ENCODE assay signal across 9 cellular contexts in the genomic region with DNA sequence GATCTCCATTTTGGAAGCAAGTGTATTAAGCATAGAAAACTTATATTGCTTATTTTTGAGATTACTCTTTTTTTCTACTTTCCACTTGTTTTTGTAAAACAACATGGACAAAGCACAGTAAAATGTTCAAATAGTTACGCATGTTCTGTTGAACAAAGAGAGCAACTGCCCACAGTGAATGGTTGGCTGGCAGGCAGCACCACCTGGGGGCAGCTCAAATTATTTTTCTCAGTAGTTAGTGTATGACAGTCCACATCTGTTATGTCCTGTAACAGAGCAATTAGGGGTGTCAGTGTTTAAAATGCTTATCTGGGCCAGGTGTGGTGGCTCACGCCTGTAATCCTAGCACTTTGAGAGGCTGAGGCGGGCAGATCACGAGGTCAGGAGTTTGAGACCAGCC. TPM values are rescaled to one million over a fixed set of nuclear protein-coding genes. Genes with fewer than 3 reads are reported as not detected.
DNase-seq lines count a peak whose midpoint lies in the region; TF ChIP-seq lines count a peak whose summit lies in the region.
"Had no signal": no experiment of that assay in that cellular context is flagged by ENCODE, and none has a peak within 500 bp of the region (broad histone marks: within the 10 kb centered on the region; RNA-seq: fewer than 3 reads in every experiment).

No MANE protein-coding gene starts in this region.

- no peaks in the 10 kb centered on the region for H3K27me3 ChIP-seq in subcutaneous abdominal adipose tissue (ENCODE audit: control insufficient read depth in 5 of 5, insufficient read depth in 4 of 5, low read length in 5 of 5)

- H3K4me3 ChIP-seq in subcutaneous abdominal adipose tissue (ENCODE audit: low read depth in 1 of 5, low read length in 5 of 5) = no peak overlapping the region

- H3K36me3 ChIP-seq in subcutaneous abdominal adipose tissue (ENCODE audit: control insufficient read depth in 5 of 5, insufficient read depth in 5 of 5, low read length in 5 of 5) = no peaks in the 10 kb centered on the region

- H3K4me3 Mint-ChIP-seq in glutamatergic neuron (ENCODE audit: unreplicated experiment) = no peak overlapping the region
- no peak overlapping the region for H3K4me3 Mint-ChIP-seq in activated T-cell treated with anti-CD3 and anti-CD28 coated beads, Interleukin-2, amount 50 U/mL, for 24 hours

- H3K36me3 Mint-ChIP-seq in glutamatergic neuron (ENCODE audit: unreplicated experiment) = peaks cover 5% of the 10 kb centered on the region
- H3K36me3 Mint-ChIP-seq in activated T-cell treated with anti-CD3 and anti-CD28 coated beads, Interleukin-2, amount 50 U/mL, for 24 hours (ENCODE audit: low read depth) = no peaks in the 10 kb centered on the region

- peak overlapping the region in 1 of 5 donors; percentile 48 for H3K9ac ChIP-seq in subcutaneous abdominal adipose tissue (ENCODE audit: low read length in 5 of 5)

- H3K27ac Mint-ChIP-seq in glutamatergic neuron (ENCODE audit: unreplicated experiment) = peak overlapping the region; percentile 7
- H3K27ac Mint-ChIP-seq in activated T-cell treated with anti-CD3 and anti-CD28 coated beads, Interleukin-2, amount 50 U/mL, for 24 hours = no peak overlapping the region

- TF ChIP-seq CTCF in glutamatergic neuron (IDR thresholded peaks at IDR 0.05; ENCODE audit: partially characterized antibody, unreplicated experiment) = no peak

- H3K4me1 Mint-ChIP-seq in glutamatergic neuron (ENCODE audit: low read depth, unreplicated experiment) = no peaks in the 10 kb centered on the region
- H3K4me1 Mint-ChIP-seq in activated T-cell treated with anti-CD3 and anti-CD28 coated beads, Interleukin-2, amount 50 U/mL, for 24 hours (ENCODE audit: low read depth) = no peaks in the 10 kb centered on the region

- peak overlapping the region; percentile 46 for H3K27ac ChIP-seq in subcutaneous abdominal adipose tissue (ENCODE audit: low read depth, low read length)
- H3K27ac ChIP-seq: epithelial cell of prostate had no signal

- peaks cover 3 to 65% (median 35%) of the 10 kb centered on the region in 5 donors for H3K4me1 ChIP-seq in subcutaneous abdominal adipose tissue (ENCODE audit: control insufficient read depth in 5 of 5, insufficient read depth in 5 of 5, low read length in 5 of 5)

- no peaks in the 10 kb centered on the region for H3K9me3 ChIP-seq in subcutaneous abdominal adipose tissue (ENCODE audit: control insufficient read depth in 5 of 5, low read length in 5 of 5)

- no peaks in the 10 kb centered on the region for H3K27me3 Mint-ChIP-seq in glutamatergic neuron (ENCODE audit: unreplicated experiment)
- peaks cover 15% of the 10 kb centered on the region for H3K27me3 Mint-ChIP-seq in activated T-cell treated with anti-CD3 and anti-CD28 coated beads, Interleukin-2, amount 50 U/mL, for 24 hours

- H3K9me3 Mint-ChIP-seq in glutamatergic neuron (ENCODE audit: unreplicated experiment) = peaks cover 5% of the 10 kb centered on the region
- H3K9me3 Mint-ChIP-seq in activated T-cell treated with anti-CD3 and anti-CD28 coated beads, Interleukin-2, amount 50 U/mL, for 24 hours = no peaks in the 10 kb centered on the region

- DNase-seq in SKM-1 treated with dmso at 0.1 percent for 144 hours (lab: John Stamatoyannopoulos, UW; ENCODE audit: unreplicated experiment) (peak; percentile 7), SKM-1 (lab: John Stamatoyannopoulos, UW; ENCODE audit: unreplicated experiment) (no peak), RPMI8226 (peak; percentile 19), glutamatergic neuron (no peak), cerebellar nuclear complex (lab: John Stamatoyannopoulos, UW) (no peak), inferior parietal cortex (ENCODE audit: extremely low spot score) (no peak)
- DNase-seq in activated T-cell treated with anti-CD3 and anti-CD28 coated beads, Interleukin-2, amount 50 U/mL, for 24 hours = no peak

RNA-seq across cellular contexts. Expression of gene CACUL1, which starts 46.1 kb away (rescaled TPM):
- 64.5 TPM for total RNA-seq in glutamatergic neuron (ENCODE audit: unreplicated experiment)

Comparison
In these comparisons a context has a peak if more than half of its experiments do, and no peak if none do; other contexts are left out.
1. DNase-seq: peak in SKM-1 treated with dmso at 0.1 percent for 144 hours (single experiment) and RPMI8226 (single experiment); none in SKM-1 (single experiment), glutamatergic neuron (single experiment), cerebellar nuclear complex (0 of 2), activated T-cell treated with anti-CD3 and anti-CD28 coated beads, Interleukin-2, amount 50 U/mL, for 24 hours (single experiment) and inferior parietal cortex (single experiment).